In the genomic region with DNA sequence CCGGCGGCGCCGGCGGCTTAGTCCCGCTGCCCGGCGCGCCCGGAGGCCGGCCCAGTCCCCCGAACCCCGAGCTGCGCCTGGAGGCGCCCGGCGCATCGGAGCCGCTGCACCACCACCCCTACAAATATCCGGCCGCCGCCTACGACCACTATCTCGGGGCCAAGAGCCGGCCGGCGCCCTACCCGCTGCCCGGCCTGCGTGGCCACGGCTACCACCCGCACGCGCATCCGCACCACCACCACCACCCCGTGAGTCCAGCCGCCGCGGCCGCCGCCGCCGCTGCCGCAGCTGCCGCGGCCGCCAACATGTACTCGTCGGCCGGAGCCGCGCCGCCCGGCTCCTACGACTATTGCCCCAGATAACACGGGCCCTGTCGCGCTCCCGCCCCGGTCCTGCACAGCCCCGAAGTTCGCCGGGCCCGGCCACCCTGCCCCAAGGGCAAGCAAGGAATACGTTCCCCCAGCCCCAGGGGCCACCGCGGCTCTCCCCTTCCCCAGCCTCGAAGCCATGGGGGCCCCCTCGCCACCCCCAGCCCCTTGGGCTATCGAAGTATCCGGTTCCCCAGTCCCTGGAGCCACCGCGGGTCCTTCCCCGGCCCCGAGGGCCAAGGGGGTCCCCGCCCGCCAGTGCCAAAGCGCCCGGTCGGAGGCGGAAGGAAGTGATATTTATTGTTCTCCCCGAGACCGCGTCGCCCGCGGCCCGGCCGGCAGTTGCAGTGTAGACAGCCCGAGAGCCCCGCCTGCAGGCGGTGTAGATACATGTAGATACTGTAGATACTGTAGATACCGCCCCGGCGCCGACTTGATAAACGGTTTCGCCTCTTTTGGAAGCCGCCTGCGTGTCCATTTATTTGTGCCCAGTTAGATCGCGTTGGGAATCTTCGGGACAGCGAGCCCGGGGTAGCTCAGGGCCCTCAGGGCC, we compare ENCODE assay signal across 8 cellular contexts. TPM values are rescaled to one million over a fixed set of nuclear protein-coding genes. Genes with fewer than 3 reads are reported as not detected.
A peak's percentile ranks its signal among the peaks of the same experiment; 100 is the strongest.
DNase-seq lines count a peak whose midpoint lies in the region; ATAC-seq, FAIRE-seq and TF ChIP-seq lines count a peak whose summit lies in the region.

No MANE protein-coding gene starts in this region.

- H3K9ac ChIP-seq in GM12878 (ENCODE audit: control insufficient read depth, insufficient read depth, low read length) (no peak overlapping the region), mesenchymal stem cell (ENCODE audit: low read length) (no peak overlapping the region)

- H4K91ac ChIP-seq in mesenchymal stem cell (ENCODE audit: low read length) = no peak overlapping the region

- TF ChIP-seq EP300 in GM12878 (IDR thresholded peaks at IDR 0.05; ENCODE audit: borderline replicate concordance in 1 of 2, control insufficient read depth in 1 of 2, low read depth in 2 of 2, low read length in 2 of 2) = no peak

- in situ Hi-C loops in GM12878 (cut with MboI) = no loop called here

- RAD21 ChIA-PET in GM12878 (lab: Charles Lee; ENCODE audit: unreplicated experiment) = no interaction called here

- DNase-seq in Daoy (ENCODE audit: low read depth) = peak; percentile 43
- peak; percentile 87 for DNase-seq in SIG-M5 treated with dmso at 0.1 percent for 504 hours (lab: John Stamatoyannopoulos, UW; ENCODE audit: unreplicated experiment)
- DNase-seq in GM12878 (ENCODE audit: low read depth, low spot score) = no peak
- peak; percentile 21 for DNase-seq in mesenchymal stem cell
- no peak for DNase-seq in thoracic aorta (ENCODE audit: low spot score)
- DNase-seq in inferior parietal cortex (ENCODE audit: extremely low spot score) = no peak
- DNase-seq in NCI-H1092 (lab: John Stamatoyannopoulos, UW) = no peak

- H3K79me2 ChIP-seq in GM12878 (ENCODE audit: control insufficient read depth, insufficient read depth, low read length) = no peaks in the 10 kb centered on the region

- H4K20me1 ChIP-seq in GM12878 (ENCODE audit: control insufficient read depth, insufficient read depth) = no peaks in the 10 kb centered on the region; the same call in 1 of the 2 replicates

- H3K18ac ChIP-seq in mesenchymal stem cell (ENCODE audit: low read depth in 1 of 2, low read length in 2 of 2) = no peak overlapping the region

- TF ChIP-seq CTCF in GM12878 (IDR thresholded peaks at IDR 0.05 in 2 of 3, conservative IDR thresholded peaks at IDR 0.05 in 1 of 3; ENCODE audit: control insufficient read depth in 2 of 3, extremely low read depth in 1 of 3, insufficient read depth in 1 of 3, low read depth in 3 of 3, low read length in 3 of 3) (peak in 2 of 3 experiments; percentile 21 to 24; a peak in 3 of 6 replicates), thoracic aorta (IDR thresholded peaks at IDR 0.05) (no peak)

- SMC1A ChIA-PET in GM12878 (lab: Charles Lee; ENCODE audit: uncharacterized antibody, unreplicated experiment) = no interaction called here

- H3K4me3 ChIP-seq in GM12878 = no peak overlapping the region
- H3K4me3 ChIP-seq in mesenchymal stem cell (ENCODE audit: insufficient read depth in 1 of 2, low read depth in 1 of 2, low read length in 2 of 2) = no peak overlapping the region
- H3K4me3 ChIP-seq in thoracic aorta = peak overlapping the region; percentile 54

- H2BK15ac ChIP-seq in mesenchymal stem cell (ENCODE audit: low read depth, poor library complexity, severe bottlenecking) = no peak overlapping the region

- peaks cover 3 to 18% of the 10 kb centered on the region in 2 experiments; a peak in 3 of 4 replicates for H3K27me3 ChIP-seq in GM12878 (replicated peaks in 1 of 2; ENCODE audit: control insufficient read depth in 2 of 2, insufficient read depth in 2 of 2, low read length in 1 of 2)
- peaks cover 88% of the 10 kb centered on the region in 2 experiments for H3K27me3 ChIP-seq in mesenchymal stem cell (ENCODE audit: control insufficient read depth in 1 of 2, insufficient read depth in 1 of 2, low read length in 2 of 2)
- H3K27me3 ChIP-seq in thoracic aorta (replicated peaks; ENCODE audit: insufficient read depth) = no peaks in the 10 kb centered on the region

- H2AK5ac ChIP-seq in mesenchymal stem cell (ENCODE audit: low read length, severe bottlenecking) = no peak overlapping the region

- H3K27ac ChIP-seq in GM12878 (ENCODE audit: control insufficient read depth, insufficient read depth) = no peak overlapping the region
- no peak overlapping the region for H3K27ac ChIP-seq in mesenchymal stem cell (ENCODE audit: low read length, poor library complexity, severe bottlenecking)
- no peak overlapping the region for H3K27ac ChIP-seq in thoracic aorta

- no peak for TF ChIP-seq RAD21 in GM12878 (IDR thresholded peaks at IDR 0.05; ENCODE audit: insufficient read depth, low read depth, low read length)

- no peak overlapping the region for H2BK5ac ChIP-seq in mesenchymal stem cell (ENCODE audit: low read depth, low read length, poor library complexity, severe bottlenecking)

- no peaks in the 10 kb centered on the region for H3K9me3 ChIP-seq in GM12878 (replicated peaks; ENCODE audit: control insufficient read depth, insufficient read depth, low read length)
- H3K9me3 ChIP-seq in mesenchymal stem cell (ENCODE audit: control insufficient read depth, low read length) = no peaks in the 10 kb centered on the region
- no peaks in the 10 kb centered on the region for H3K9me3 ChIP-seq in thoracic aorta

- H3K79me1 ChIP-seq in mesenchymal stem cell (replicated peaks; ENCODE audit: low read length, poor library complexity, severe bottlenecking) = no peaks in the 10 kb centered on the region

- CTCF ChIA-PET in GM12878 (lab: Yijun Ruan, JAX) = no interaction called here

- H3K4me2 ChIP-seq in GM12878 (ENCODE audit: control insufficient read depth, insufficient read depth) (no peak overlapping the region), mesenchymal stem cell (ENCODE audit: low read length, poor library complexity, severe bottlenecking) (peak overlapping the region; percentile 12)

- H3K4me1 ChIP-seq in GM12878 (ENCODE audit: control insufficient read depth, insufficient read depth, low read length) (no peaks in the 10 kb centered on the region), mesenchymal stem cell (ENCODE audit: control insufficient read depth, insufficient read depth, low read depth, low read length) (peaks cover 17% of the 10 kb centered on the region), thoracic aorta (ENCODE audit: control insufficient read depth in 1 of 2, low read depth in 2 of 2) (no peaks in the 10 kb centered on the region)

- H3K23ac ChIP-seq in mesenchymal stem cell (ENCODE audit: low read length in 2 of 2) = no peak overlapping the region

- H3K36me3 ChIP-seq in GM12878 (ENCODE audit: control insufficient read depth in 2 of 2, insufficient read depth in 2 of 2, low read length in 1 of 2) = no peaks in the 10 kb centered on the region
- no peaks in the 10 kb centered on the region for H3K36me3 ChIP-seq in mesenchymal stem cell (ENCODE audit: control insufficient read depth in 1 of 2, insufficient read depth in 2 of 2, low read depth in 1 of 2, low read length in 2 of 2)
- no peaks in the 10 kb centered on the region for H3K36me3 ChIP-seq in thoracic aorta

- H3K4ac ChIP-seq in mesenchymal stem cell (ENCODE audit: low read depth in 1 of 2, low read length in 2 of 2) = no peak overlapping the region

- no peak overlapping the region for H3K14ac ChIP-seq in mesenchymal stem cell (ENCODE audit: low read length in 2 of 2)

- no peak overlapping the region for H2BK120ac ChIP-seq in mesenchymal stem cell (ENCODE audit: low read depth, low read length)

- intact Hi-C loops in GM12878 (cut with micrococcal nuclease; ENCODE audit: unreplicated experiment) = no loop called here

- 7% methylated on average over 102 of the region's 105 CpGs for WGBS in GM12878 (ENCODE audit: insufficient coverage, insufficient replicate concordance, low lambda C conversion rate, missing lambda C conversion rate)
- 1% methylated on average over 88 of the region's 105 CpGs for WGBS in mesenchymal stem cell

- FAIRE-seq in GM12878 (lab: Jason Lieb, UNC) = no peak

- POLR2A ChIA-PET in GM12878 (lab: Charles Lee) = no interaction called here

- H2AFZ ChIP-seq in GM12878 (ENCODE audit: control insufficient read depth, low read depth, low read length) (no peak overlapping the region), mesenchymal stem cell (ENCODE audit: low read depth, low read length) (no peak overlapping the region)

- TF ChIP-seq POLR2A in GM12878 (IDR thresholded peaks at IDR 0.05; ENCODE audit: low read depth, low read length) = no peak

- peak; percentile 79 for ATAC-seq in GM12878
- no peak for ATAC-seq in thoracic aorta (ENCODE audit: insufficient number of reproducible peaks, low FRiP score, low read depth)
- no peak for ATAC-seq in HG03039 (IDR thresholded peaks at IDR 0.05; ENCODE audit: unreplicated experiment)

- H4K8ac ChIP-seq in mesenchymal stem cell (ENCODE audit: low read length) = no peak overlapping the region

- no peak overlapping the region for H2BK12ac ChIP-seq in mesenchymal stem cell (ENCODE audit: low read length in 2 of 2)

- BruUV-seq in GM12878 (replicated peaks; lab: Mats Ljungman, UMichigan) = no TSS peak

RNA-seq across cellular contexts. Expression of a gene that starts 6.2 kb away (rescaled TPM):
- 1.1 and 1.6 TPM in 2 replicates for total RNA-seq in Daoy (2014; rRNA removed; shearing (Covaris generic))
- total RNA-seq in GM12878 (2013; cell fraction: nucleolus; rRNA removed) = not detected in 2 replicates
- total RNA-seq in GM12878 (2014; rRNA removed) = not detected in 2 replicates
- total RNA-seq in GM12878 (2014; rRNA removed; fragmentation: Illumina TruSeq; extraction: Trizol) = not detected in 2 replicates
- total RNA-seq in GM12878 (2021) = not detected in 2 replicates
- not detected for polyA plus RNA-seq in GM12878 (2011; ENCODE audit: low read depth)
- polyA plus RNA-seq in GM12878 (2011; rRNA removed) = not detected in 2 replicates
- polyA plus RNA-seq in GM12878 (2011; cell fraction: cytosol; rRNA removed) = not detected in 2 replicates
- 0.20 TPM in 1 of 2 replicates, not detected in the other for polyA plus RNA-seq in GM12878 (2011; cell fraction: nucleus; rRNA removed)
- polyA plus RNA-seq in GM12878 (2012) = not detected in 2 replicates
- not detected in 2 replicates for polyA plus RNA-seq in GM12878 (2014; fragmentation: Illumina TruSeq; extraction: Trizol)
- not detected for polyA plus RNA-seq in GM12878 (2014; fragmentation: Nextera tagmentation; extraction: Ambion mirVana)
- not detected in 2 replicates for polyA plus RNA-seq in GM12878 (2014; rRNA removed)
- not detected for polyA plus RNA-seq in GM12878 (2016; fragmentation: Nextera tagmentation; extraction: Ambion mirVana)
- polyA minus RNA-seq in GM12878 (2011; rRNA and poly(A)+ RNA removed) = not detected in 2 replicates
- polyA minus RNA-seq in GM12878 (2011; cell fraction: cytosol; rRNA and poly(A)+ RNA removed) = not detected in 2 replicates
- polyA minus RNA-seq in GM12878 (2011; cell fraction: nucleus; rRNA and poly(A)+ RNA removed) = not detected in 2 replicates
- polyA plus RNA-seq in mesenchymal stem cell (2013, experiment 1 of 2) = 2.4 TPM
- polyA plus RNA-seq in mesenchymal stem cell (2013, experiment 2 of 2) = 2.5 TPM
- total RNA-seq in thoracic aorta = 1 to 10 TPM; 2.7 to 8.0 TPM

RNA-seq across cellular contexts. Expression of a gene that starts 43.4 kb away (rescaled TPM):
- 6.2 and 7.9 TPM in 2 replicates for total RNA-seq in Daoy (2014; rRNA removed; shearing (Covaris generic))
- total RNA-seq in GM12878 (2013; cell fraction: nucleolus; rRNA removed) = not detected in 2 replicates
- total RNA-seq in GM12878 (2014; rRNA removed) (0.28 TPM in 1 of 2 replicates, not detected in the other), GM12878 (2014; rRNA removed; fragmentation: Illumina TruSeq; extraction: Trizol) (not detected in 2 replicates), GM12878 (2021) (0.28 and 0.35 TPM in 2 replicates), thoracic aorta (10 to 100 TPM; 13.1 to 30.3 TPM)
- not detected for polyA plus RNA-seq in GM12878 (2011; ENCODE audit: low read depth)
- polyA plus RNA-seq in GM12878 (2011; rRNA removed) (not detected in 2 replicates), GM12878 (2014; fragmentation: Illumina TruSeq; extraction: Trizol) (not detected in 2 replicates), GM12878 (2014; fragmentation: Nextera tagmentation; extraction: Ambion mirVana) (under 1 TPM in 1 of 2 experiments, not detected in 1; 0.05 TPM), GM12878 (2014; rRNA removed) (0.10 TPM in 1 of 2 replicates, not detected in the other), GM12878 (2016; fragmentation: Nextera tagmentation; extraction: Ambion mirVana) (not detected)
- 0.07 TPM in 1 of 2 replicates, not detected in the other for polyA plus RNA-seq in GM12878 (2011; cell fraction: cytosol; rRNA removed)
- 0.22 and 0.28 TPM in 2 replicates for polyA plus RNA-seq in GM12878 (2011; cell fraction: nucleus; rRNA removed)
- 0.16 and 0.35 TPM in 2 replicates for polyA plus RNA-seq in GM12878 (2012)
- not detected in 2 replicates for polyA minus RNA-seq in GM12878 (2011; rRNA and poly(A)+ RNA removed)
- not detected in 2 replicates for polyA minus RNA-seq in GM12878 (2011; cell fraction: cytosol; rRNA and poly(A)+ RNA removed)
- polyA minus RNA-seq in GM12878 (2011; cell fraction: nucleus; rRNA and poly(A)+ RNA removed) = not detected in 2 replicates
- polyA plus RNA-seq in mesenchymal stem cell (2013, experiment 1 of 2) = 1.0 TPM
- polyA plus RNA-seq in mesenchymal stem cell (2013, experiment 2 of 2) = 1.2 TPM

RNA-seq across cellular contexts. Expression of a gene that starts 52.5 kb away (rescaled TPM):
- total RNA-seq in Daoy (2014; rRNA removed; shearing (Covaris generic)) = 6.1 and 7.8 TPM in 2 replicates
- 4.3 and 5.9 TPM in 2 replicates for total RNA-seq in GM12878 (2013; cell fraction: nucleolus; rRNA removed)
- 0.34 and 0.65 TPM in 2 replicates for total RNA-seq in GM12878 (2014; rRNA removed)
- 0.13 and 0.51 TPM in 2 replicates for total RNA-seq in GM12878 (2014; rRNA removed; fragmentation: Illumina TruSeq; extraction: Trizol)
- total RNA-seq in GM12878 (2021) = 0.82 and 1.1 TPM in 2 replicates
- polyA plus RNA-seq in GM12878 (2011; ENCODE audit: low read depth) = 0.42 TPM
- polyA plus RNA-seq in GM12878 (2011; rRNA removed) = 0.19 and 0.43 TPM in 2 replicates
- 0.12 and 0.31 TPM in 2 replicates for polyA plus RNA-seq in GM12878 (2011; cell fraction: cytosol; rRNA removed)
- 1.3 and 1.5 TPM in 2 replicates for polyA plus RNA-seq in GM12878 (2011; cell fraction: nucleus; rRNA removed)
- polyA plus RNA-seq in GM12878 (2012) = 1.2 and 1.4 TPM in 2 replicates
- polyA plus RNA-seq in GM12878 (2014; fragmentation: Illumina TruSeq; extraction: Trizol) = 0.34 and 1.5 TPM in 2 replicates
- polyA plus RNA-seq in GM12878 (2014; fragmentation: Nextera tagmentation; extraction: Ambion mirVana) = not detected
- polyA plus RNA-seq in GM12878 (2014; rRNA removed) = 0.46 TPM in 1 of 2 replicates, not detected in the other
- not detected for polyA plus RNA-seq in GM12878 (2016; fragmentation: Nextera tagmentation; extraction: Ambion mirVana)
- polyA minus RNA-seq in GM12878 (2011; rRNA and poly(A)+ RNA removed) = 1.1 and 2.0 TPM in 2 replicates
- not detected in 2 replicates for polyA minus RNA-seq in GM12878 (2011; cell fraction: cytosol; rRNA and poly(A)+ RNA removed)
- 0.36 and 0.57 TPM in 2 replicates for polyA minus RNA-seq in GM12878 (2011; cell fraction: nucleus; rRNA and poly(A)+ RNA removed)
- polyA plus RNA-seq in mesenchymal stem cell (2013, experiment 1 of 2) = 5.7 TPM
- 6.2 TPM for polyA plus RNA-seq in mesenchymal stem cell (2013, experiment 2 of 2)
- 100 to 1,000 TPM in 1 of 2 donors, 10 to 100 TPM in 1; 47.7 to 147 TPM for total RNA-seq in thoracic aorta

Comparison
In these comparisons a context has a peak if more than half of its experiments do, and no peak if none do; other contexts are left out.
1. DNase-seq: peak in Daoy (single experiment), SIG-M5 treated with dmso at 0.1 percent for 504 hours (single experiment) and mesenchymal stem cell (single experiment); none in GM12878 (single experiment), thoracic aorta (single experiment), inferior parietal cortex (single experiment) and NCI-H1092 (single experiment).